1 cellular context compared by ENCODE assay signal in the genomic region with DNA sequence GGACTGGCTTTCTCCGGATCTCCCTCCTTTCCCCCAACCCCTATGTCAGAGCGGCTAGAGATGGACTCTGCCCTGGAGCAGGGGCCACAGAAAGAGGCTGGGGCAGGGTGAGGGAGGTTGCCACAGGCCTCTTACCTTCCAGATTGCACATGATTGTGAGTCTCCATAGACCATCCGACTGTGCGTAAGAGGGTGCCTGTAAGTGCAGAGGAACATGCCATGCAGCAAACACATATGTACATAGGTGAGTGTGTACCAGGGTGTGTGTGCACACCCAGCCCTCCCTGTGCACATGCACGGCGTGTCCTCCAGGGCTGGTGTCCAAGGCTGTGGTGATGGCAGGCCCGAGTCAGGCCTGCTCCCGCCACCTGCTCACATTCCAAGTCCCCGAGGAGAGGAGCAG.
TF ChIP-seq lines count a peak whose summit lies in the region.

No MANE protein-coding gene starts in this region.

TF ChIP-seq in HepG2, 621 proteins besides CTCF, POLR2A, EP300 and RAD21 (continued from another document and continues in another):
- TF ChIP-seq ZNF772 (CRISPR knock-in tag; IDR thresholded peaks at IDR 0.05) (0 out of 2 replicates have a peak, but pooled peaks have one; percentile 40), CC2D1A (CRISPR knock-in tag; IDR thresholded peaks at IDR 0.05) (no peak), PPARG (CRISPR knock-in tag; conservative IDR thresholded peaks at IDR 0.05) (peak; percentile 45), FOXA1 (IDR thresholded peaks at IDR 0.05) (no peak), FOXA1 (CRISPR knock-in tag; IDR thresholded peaks at IDR 0.05) (peak; percentile 68), ZNF883 (CRISPR knock-in tag; IDR thresholded peaks at IDR 0.05; ENCODE audit: not compliant biosample characterization) (no peak), NONO (IDR thresholded peaks at IDR 0.05) (no peak), NONO (CRISPR knock-in tag; conservative IDR thresholded peaks at IDR 0.05) (no peak), ZFP90 (CRISPR knock-in tag; IDR thresholded peaks at IDR 0.05; ENCODE audit: borderline replicate concordance) (peak; percentile 48; the same call in 1 of the 2 replicates), LCORL (IDR thresholded peaks at IDR 0.05) (no peak), LCORL (CRISPR knock-in tag; IDR thresholded peaks at IDR 0.05) (peak; percentile 88), ZNF253 (CRISPR knock-in tag; IDR thresholded peaks at IDR 0.05; ENCODE audit: borderline replicate concordance) (no peak), SSRP1 (CRISPR knock-in tag; IDR thresholded peaks at IDR 0.05) (0 out of 2 replicates have a peak, but pooled peaks have one; percentile 62), ZFAT (CRISPR knock-in tag; conservative IDR thresholded peaks at IDR 0.05) (no peak), ZNF383 (CRISPR knock-in tag; IDR thresholded peaks at IDR 0.05; ENCODE audit: borderline replicate concordance) (no peak), SRF (IDR thresholded peaks at IDR 0.05; ENCODE audit: low read depth, low read length) (no peak), ETV5 (CRISPR knock-in tag; IDR thresholded peaks at IDR 0.05; ENCODE audit: borderline replicate concordance) (peak; percentile 46; the same call in 1 of the 2 replicates), XRCC5 (optimal IDR thresholded peaks at IDR 0.05; ENCODE audit: low read length) (peak; percentile 44), MAF1 (CRISPR knock-in tag; IDR thresholded peaks at IDR 0.05; ENCODE audit: borderline replicate concordance) (no peak), ZFY (CRISPR knock-in tag; IDR thresholded peaks at IDR 0.05) (peak; percentile 88), POLR2AphosphoS2 (IDR thresholded peaks at IDR 0.05; ENCODE audit: low read depth, low read length) (no peak), ZMAT3 (CRISPR knock-in tag; conservative IDR thresholded peaks at IDR 0.05) (no peak), TCF7 (IDR thresholded peaks at IDR 0.05; ENCODE audit: low read depth) (no peak), AGO2 (optimal IDR thresholded peaks at IDR 0.05; ENCODE audit: low read depth, low read length) (no peak), ZNF3 (CRISPR knock-in tag; IDR thresholded peaks at IDR 0.05) (no peak), KLF12 (CRISPR knock-in tag; IDR thresholded peaks at IDR 0.05; ENCODE audit: borderline replicate concordance) (no peak), ZNF547 (CRISPR knock-in tag; IDR thresholded peaks at IDR 0.05) (no peak), TAF1 (CRISPR knock-in tag; IDR thresholded peaks at IDR 0.05) (no peak; the same call in 1 of the 2 replicates), NAIF1 (CRISPR knock-in tag; IDR thresholded peaks at IDR 0.05; ENCODE audit: borderline replicate concordance) (no peak), SAFB2 (CRISPR knock-in tag; IDR thresholded peaks at IDR 0.05; ENCODE audit: borderline replicate concordance, low read depth) (no peak)
- TF ChIP-seq, protein P1, sequence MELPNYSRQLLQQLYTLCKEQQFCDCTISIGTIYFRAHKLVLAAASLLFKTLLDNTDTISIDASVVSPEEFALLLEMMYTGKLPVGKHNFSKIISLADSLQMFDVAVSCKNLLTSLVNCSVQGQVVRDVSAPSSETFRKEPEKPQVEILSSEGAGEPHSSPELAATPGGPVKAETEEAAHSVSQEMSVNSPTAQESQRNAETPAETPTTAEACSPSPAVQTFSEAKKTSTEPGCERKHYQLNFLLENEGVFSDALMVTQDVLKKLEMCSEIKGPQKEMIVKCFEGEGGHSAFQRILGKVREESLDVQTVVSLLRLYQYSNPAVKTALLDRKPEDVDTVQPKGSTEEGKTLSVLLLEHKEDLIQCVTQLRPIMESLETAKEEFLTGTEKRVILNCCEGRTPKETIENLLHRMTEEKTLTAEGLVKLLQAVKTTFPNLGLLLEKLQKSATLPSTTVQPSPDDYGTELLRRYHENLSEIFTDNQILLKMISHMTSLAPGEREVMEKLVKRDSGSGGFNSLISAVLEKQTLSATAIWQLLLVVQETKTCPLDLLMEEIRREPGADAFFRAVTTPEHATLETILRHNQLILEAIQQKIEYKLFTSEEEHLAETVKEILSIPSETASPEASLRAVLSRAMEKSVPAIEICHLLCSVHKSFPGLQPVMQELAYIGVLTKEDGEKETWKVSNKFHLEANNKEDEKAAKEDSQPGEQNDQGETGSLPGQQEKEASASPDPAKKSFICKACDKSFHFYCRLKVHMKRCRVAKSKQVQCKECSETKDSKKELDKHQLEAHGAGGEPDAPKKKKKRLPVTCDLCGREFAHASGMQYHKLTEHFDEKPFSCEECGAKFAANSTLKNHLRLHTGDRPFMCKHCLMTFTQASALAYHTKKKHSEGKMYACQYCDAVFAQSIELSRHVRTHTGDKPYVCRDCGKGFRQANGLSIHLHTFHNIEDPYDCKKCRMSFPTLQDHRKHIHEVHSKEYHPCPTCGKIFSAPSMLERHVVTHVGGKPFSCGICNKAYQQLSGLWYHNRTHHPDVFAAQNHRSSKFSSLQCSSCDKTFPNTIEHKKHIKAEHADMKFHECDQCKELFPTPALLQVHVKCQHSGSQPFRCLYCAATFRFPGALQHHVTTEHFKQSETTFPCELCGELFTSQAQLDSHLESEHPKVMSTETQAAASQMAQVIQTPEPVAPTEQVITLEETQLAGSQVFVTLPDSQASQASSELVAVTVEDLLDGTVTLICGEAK (IDR thresholded peaks at IDR 0.05): no peak
- TF ChIP-seq, protein P1 (CRISPR knock-in tag; IDR thresholded peaks at IDR 0.05): no peak
- TF ChIP-seq, protein P2, sequence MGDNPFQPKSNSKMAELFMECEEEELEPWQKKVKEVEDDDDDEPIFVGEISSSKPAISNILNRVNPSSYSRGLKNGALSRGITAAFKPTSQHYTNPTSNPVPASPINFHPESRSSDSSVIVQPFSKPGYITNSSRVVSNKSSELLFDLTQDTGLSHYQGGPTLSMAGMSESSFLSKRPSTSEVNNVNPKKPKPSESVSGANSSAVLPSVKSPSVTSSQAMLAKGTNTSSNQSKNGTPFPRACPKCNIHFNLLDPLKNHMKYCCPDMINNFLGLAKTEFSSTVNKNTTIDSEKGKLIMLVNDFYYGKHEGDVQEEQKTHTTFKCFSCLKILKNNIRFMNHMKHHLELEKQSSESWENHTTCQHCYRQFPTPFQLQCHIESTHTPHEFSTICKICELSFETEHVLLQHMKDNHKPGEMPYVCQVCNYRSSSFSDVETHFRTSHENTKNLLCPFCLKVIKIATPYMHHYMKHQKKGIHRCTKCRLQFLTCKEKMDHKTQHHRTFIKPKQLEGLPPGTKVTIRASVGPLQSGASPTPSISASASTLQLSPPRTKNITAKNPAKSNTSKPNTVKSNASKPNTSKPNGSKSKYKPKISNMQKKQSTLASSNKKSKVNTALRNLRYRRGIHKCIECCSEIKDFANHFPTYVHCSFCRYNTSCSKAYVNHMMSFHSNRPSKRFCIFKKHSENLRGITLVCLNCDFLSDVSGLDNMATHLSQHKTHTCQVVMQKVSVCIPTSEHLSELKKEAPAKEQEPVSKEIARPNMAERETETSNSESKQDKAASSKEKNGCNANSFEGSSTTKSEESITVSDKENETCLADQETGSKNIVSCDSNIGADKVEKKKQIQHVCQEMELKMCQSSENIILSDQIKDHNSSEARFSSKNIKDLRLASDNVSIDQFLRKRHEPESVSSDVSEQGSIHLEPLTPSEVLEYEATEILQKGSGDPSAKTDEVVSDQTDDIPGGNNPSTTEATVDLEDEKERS (CRISPR knock-in tag; IDR thresholded peaks at IDR 0.05): 0 out of 2 replicates have a peak, but pooled peaks have one; percentile 19
- TF ChIP-seq, protein P3, sequence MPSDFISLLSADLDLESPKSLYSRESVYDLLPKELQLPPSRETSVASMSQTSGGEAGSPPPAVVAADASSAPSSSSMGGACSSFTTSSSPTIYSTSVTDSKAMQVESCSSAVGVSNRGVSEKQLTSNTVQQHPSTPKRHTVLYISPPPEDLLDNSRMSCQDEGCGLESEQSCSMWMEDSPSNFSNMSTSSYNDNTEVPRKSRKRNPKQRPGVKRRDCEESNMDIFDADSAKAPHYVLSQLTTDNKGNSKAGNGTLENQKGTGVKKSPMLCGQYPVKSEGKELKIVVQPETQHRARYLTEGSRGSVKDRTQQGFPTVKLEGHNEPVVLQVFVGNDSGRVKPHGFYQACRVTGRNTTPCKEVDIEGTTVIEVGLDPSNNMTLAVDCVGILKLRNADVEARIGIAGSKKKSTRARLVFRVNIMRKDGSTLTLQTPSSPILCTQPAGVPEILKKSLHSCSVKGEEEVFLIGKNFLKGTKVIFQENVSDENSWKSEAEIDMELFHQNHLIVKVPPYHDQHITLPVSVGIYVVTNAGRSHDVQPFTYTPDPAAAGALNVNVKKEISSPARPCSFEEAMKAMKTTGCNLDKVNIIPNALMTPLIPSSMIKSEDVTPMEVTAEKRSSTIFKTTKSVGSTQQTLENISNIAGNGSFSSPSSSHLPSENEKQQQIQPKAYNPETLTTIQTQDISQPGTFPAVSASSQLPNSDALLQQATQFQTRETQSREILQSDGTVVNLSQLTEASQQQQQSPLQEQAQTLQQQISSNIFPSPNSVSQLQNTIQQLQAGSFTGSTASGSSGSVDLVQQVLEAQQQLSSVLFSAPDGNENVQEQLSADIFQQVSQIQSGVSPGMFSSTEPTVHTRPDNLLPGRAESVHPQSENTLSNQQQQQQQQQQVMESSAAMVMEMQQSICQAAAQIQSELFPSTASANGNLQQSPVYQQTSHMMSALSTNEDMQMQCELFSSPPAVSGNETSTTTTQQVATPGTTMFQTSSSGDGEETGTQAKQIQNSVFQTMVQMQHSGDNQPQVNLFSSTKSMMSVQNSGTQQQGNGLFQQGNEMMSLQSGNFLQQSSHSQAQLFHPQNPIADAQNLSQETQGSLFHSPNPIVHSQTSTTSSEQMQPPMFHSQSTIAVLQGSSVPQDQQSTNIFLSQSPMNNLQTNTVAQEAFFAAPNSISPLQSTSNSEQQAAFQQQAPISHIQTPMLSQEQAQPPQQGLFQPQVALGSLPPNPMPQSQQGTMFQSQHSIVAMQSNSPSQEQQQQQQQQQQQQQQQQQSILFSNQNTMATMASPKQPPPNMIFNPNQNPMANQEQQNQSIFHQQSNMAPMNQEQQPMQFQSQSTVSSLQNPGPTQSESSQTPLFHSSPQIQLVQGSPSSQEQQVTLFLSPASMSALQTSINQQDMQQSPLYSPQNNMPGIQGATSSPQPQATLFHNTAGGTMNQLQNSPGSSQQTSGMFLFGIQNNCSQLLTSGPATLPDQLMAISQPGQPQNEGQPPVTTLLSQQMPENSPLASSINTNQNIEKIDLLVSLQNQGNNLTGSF (CRISPR knock-in tag; IDR thresholded peaks at IDR 0.05): no peak
- TF ChIP-seq, protein P4, sequence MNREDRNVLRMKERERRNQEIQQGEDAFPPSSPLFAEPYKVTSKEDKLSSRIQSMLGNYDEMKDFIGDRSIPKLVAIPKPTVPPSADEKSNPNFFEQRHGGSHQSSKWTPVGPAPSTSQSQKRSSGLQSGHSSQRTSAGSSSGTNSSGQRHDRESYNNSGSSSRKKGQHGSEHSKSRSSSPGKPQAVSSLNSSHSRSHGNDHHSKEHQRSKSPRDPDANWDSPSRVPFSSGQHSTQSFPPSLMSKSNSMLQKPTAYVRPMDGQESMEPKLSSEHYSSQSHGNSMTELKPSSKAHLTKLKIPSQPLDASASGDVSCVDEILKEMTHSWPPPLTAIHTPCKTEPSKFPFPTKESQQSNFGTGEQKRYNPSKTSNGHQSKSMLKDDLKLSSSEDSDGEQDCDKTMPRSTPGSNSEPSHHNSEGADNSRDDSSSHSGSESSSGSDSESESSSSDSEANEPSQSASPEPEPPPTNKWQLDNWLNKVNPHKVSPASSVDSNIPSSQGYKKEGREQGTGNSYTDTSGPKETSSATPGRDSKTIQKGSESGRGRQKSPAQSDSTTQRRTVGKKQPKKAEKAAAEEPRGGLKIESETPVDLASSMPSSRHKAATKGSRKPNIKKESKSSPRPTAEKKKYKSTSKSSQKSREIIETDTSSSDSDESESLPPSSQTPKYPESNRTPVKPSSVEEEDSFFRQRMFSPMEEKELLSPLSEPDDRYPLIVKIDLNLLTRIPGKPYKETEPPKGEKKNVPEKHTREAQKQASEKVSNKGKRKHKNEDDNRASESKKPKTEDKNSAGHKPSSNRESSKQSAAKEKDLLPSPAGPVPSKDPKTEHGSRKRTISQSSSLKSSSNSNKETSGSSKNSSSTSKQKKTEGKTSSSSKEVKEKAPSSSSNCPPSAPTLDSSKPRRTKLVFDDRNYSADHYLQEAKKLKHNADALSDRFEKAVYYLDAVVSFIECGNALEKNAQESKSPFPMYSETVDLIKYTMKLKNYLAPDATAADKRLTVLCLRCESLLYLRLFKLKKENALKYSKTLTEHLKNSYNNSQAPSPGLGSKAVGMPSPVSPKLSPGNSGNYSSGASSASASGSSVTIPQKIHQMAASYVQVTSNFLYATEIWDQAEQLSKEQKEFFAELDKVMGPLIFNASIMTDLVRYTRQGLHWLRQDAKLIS (CRISPR knock-in tag; IDR thresholded peaks at IDR 0.05): no peak
